1 cellular context compared by ENCODE assay signal in the genomic region with DNA sequence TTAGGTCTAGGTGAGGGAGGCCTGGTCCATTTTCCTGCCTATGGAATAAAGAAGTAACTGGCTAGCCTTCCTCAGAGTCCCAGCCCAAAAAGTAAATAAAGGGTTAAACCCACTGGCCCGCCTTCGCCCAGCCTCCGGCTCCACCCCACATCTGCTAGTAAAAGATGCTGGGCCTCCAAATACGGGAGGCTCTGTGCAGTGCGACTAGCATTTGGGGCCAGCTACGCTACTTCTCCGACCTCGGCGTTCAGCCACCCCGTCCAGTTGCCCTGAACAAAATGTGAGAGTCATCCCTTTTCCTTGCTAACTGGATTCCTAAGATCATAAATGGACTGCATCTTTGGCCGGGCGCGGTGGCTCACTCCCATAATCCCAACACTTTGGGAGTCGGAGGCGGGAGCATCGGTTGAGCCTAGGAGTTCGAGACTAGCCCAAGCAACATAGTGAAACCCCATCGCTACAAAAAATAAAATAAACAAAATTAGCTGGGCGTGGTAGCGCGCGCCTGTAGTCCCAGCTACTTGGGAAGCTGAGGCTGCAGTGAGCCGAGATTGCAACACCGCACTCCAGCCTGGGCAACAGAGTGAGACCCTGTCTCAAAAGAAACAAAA.
TF ChIP-seq lines count a peak whose summit lies in the region.

No MANE protein-coding gene starts in this region.

TF ChIP-seq in HEK293, 187 proteins besides CTCF, POLR2A, EP300 and RAD21 (continued from another document and continues in another):
- TF ChIP-seq, protein P1, sequence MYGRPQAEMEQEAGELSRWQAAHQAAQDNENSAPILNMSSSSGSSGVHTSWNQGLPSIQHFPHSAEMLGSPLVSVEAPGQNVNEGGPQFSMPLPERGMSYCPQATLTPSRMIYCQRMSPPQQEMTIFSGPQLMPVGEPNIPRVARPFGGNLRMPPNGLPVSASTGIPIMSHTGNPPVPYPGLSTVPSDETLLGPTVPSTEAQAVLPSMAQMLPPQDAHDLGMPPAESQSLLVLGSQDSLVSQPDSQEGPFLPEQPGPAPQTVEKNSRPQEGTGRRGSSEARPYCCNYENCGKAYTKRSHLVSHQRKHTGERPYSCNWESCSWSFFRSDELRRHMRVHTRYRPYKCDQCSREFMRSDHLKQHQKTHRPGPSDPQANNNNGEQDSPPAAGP (tag by site-specific recombination; IDR thresholded peaks at IDR 0.05), result peak; percentile 68
- no peak for TF ChIP-seq ZNF433 (tag by site-specific recombination; IDR thresholded peaks at IDR 0.05; ENCODE audit: low read depth)
- no peak for TF ChIP-seq ZNF426 (tag by site-specific recombination; IDR thresholded peaks at IDR 0.05)
- no peak for TF ChIP-seq ZNF416 (tag by site-specific recombination; IDR thresholded peaks at IDR 0.05)
- TF ChIP-seq, protein P2, sequence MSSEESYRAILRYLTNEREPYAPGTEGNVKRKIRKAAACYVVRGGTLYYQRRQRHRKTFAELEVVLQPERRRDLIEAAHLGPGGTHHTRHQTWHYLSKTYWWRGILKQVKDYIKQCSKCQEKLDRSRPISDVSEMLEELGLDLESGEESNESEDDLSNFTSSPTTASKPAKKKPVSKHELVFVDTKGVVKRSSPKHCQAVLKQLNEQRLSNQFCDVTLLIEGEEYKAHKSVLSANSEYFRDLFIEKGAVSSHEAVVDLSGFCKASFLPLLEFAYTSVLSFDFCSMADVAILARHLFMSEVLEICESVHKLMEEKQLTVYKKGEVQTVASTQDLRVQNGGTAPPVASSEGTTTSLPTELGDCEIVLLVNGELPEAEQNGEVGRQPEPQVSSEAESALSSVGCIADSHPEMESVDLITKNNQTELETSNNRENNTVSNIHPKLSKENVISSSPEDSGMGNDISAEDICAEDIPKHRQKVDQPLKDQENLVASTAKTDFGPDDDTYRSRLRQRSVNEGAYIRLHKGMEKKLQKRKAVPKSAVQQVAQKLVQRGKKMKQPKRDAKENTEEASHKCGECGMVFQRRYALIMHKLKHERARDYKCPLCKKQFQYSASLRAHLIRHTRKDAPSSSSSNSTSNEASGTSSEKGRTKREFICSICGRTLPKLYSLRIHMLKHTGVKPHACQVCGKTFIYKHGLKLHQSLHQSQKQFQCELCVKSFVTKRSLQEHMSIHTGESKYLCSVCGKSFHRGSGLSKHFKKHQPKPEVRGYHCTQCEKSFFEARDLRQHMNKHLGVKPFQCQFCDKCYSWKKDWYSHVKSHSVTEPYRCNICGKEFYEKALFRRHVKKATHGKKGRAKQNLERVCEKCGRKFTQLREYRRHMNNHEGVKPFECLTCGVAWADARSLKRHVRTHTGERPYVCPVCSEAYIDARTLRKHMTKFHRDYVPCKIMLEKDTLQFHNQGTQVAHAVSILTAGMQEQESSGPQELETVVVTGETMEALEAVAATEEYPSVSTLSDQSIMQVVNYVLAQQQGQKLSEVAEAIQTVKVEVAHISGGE (tag by site-specific recombination; conservative IDR thresholded peaks at IDR 0.05; ENCODE audit: low read depth), result no peak
- TF ChIP-seq, protein P3, sequence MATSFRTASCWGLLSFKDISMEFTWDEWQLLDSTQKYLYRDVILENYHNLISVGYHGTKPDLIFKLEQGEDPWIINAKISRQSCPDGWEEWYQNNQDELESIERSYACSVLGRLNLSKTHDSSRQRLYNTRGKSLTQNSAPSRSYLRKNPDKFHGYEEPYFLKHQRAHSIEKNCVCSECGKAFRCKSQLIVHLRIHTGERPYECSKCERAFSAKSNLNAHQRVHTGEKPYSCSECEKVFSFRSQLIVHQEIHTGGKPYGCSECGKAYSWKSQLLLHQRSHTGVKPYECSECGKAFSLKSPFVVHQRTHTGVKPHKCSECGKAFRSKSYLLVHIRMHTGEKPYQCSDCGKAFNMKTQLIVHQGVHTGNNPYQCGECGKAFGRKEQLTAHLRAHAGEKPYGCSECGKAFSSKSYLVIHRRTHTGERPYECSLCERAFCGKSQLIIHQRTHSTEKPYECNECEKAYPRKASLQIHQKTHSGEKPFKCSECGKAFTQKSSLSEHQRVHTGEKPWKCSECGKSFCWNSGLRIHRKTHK (tag by site-specific recombination; IDR thresholded peaks at IDR 0.05), result no peak
- TF ChIP-seq ZNF324 (tag by site-specific recombination; IDR thresholded peaks at IDR 0.05), result no peak
- peak; percentile 70 for TF ChIP-seq KLF1 (tag by site-specific recombination; IDR thresholded peaks at IDR 0.05)
- no peak for TF ChIP-seq ZNF157 (tag by site-specific recombination; IDR thresholded peaks at IDR 0.05)
- TF ChIP-seq ZNF37A (tag by site-specific recombination; IDR thresholded peaks at IDR 0.05), result no peak
- TF ChIP-seq YY2 (tag by site-specific recombination; IDR thresholded peaks at IDR 0.05), result no peak
- TF ChIP-seq ZNF561 (tag by site-specific recombination; IDR thresholded peaks at IDR 0.05; ENCODE audit: borderline replicate concordance), result no peak
- 0 out of 2 replicates have a peak, but pooled peaks have one; percentile 58 for TF ChIP-seq BCL11A (tag by site-specific recombination; IDR thresholded peaks at IDR 0.05; ENCODE audit: low read depth)
- TF ChIP-seq, protein P4, sequence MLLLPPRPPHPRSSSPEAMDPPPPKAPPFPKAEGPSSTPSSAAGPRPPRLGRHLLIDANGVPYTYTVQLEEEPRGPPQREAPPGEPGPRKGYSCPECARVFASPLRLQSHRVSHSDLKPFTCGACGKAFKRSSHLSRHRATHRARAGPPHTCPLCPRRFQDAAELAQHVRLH (tag by site-specific recombination; IDR thresholded peaks at IDR 0.05), result peak; percentile 42; the same call in 1 of the 2 replicates
- TF ChIP-seq, protein P5, sequence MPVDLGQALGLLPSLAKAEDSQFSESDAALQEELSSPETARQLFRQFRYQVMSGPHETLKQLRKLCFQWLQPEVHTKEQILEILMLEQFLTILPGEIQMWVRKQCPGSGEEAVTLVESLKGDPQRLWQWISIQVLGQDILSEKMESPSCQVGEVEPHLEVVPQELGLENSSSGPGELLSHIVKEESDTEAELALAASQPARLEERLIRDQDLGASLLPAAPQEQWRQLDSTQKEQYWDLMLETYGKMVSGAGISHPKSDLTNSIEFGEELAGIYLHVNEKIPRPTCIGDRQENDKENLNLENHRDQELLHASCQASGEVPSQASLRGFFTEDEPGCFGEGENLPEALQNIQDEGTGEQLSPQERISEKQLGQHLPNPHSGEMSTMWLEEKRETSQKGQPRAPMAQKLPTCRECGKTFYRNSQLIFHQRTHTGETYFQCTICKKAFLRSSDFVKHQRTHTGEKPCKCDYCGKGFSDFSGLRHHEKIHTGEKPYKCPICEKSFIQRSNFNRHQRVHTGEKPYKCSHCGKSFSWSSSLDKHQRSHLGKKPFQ (tag by site-specific recombination; IDR thresholded peaks at IDR 0.05), result no peak
- TF ChIP-seq ZNF292 (tag by site-specific recombination; IDR thresholded peaks at IDR 0.05; ENCODE audit: borderline replicate concordance, low read depth), result no peak
- TF ChIP-seq ZXDB (tag by site-specific recombination; IDR thresholded peaks at IDR 0.05), result no peak
- TF ChIP-seq, protein P6, sequence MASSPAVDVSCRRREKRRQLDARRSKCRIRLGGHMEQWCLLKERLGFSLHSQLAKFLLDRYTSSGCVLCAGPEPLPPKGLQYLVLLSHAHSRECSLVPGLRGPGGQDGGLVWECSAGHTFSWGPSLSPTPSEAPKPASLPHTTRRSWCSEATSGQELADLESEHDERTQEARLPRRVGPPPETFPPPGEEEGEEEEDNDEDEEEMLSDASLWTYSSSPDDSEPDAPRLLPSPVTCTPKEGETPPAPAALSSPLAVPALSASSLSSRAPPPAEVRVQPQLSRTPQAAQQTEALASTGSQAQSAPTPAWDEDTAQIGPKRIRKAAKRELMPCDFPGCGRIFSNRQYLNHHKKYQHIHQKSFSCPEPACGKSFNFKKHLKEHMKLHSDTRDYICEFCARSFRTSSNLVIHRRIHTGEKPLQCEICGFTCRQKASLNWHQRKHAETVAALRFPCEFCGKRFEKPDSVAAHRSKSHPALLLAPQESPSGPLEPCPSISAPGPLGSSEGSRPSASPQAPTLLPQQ (tag by site-specific recombination; IDR thresholded peaks at IDR 0.05), result no peak
- TF ChIP-seq, protein P7, sequence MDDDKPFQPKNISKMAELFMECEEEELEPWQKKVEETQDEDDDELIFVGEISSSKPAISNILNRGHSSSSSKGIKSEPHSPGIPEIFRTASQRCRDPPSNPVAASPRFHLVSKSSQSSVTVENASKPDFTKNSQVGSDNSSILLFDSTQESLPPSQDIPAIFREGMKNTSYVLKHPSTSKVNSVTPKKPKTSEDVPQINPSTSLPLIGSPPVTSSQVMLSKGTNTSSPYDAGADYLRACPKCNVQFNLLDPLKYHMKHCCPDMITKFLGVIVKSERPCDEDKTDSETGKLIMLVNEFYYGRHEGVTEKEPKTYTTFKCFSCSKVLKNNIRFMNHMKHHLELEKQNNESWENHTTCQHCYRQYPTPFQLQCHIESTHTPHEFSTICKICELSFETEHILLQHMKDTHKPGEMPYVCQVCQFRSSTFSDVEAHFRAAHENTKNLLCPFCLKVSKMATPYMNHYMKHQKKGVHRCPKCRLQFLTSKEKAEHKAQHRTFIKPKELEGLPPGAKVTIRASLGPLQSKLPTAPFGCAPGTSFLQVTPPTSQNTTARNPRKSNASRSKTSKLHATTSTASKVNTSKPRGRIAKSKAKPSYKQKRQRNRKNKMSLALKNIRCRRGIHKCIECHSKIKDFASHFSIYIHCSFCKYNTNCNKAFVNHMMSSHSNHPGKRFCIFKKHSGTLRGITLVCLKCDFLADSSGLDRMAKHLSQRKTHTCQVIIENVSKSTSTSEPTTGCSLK (tag by site-specific recombination; IDR thresholded peaks at IDR 0.05), result no peak
- TF ChIP-seq ZFHX2 (tag by site-specific recombination; conservative IDR thresholded peaks at IDR 0.05), result no peak
- TF ChIP-seq, protein P8, sequence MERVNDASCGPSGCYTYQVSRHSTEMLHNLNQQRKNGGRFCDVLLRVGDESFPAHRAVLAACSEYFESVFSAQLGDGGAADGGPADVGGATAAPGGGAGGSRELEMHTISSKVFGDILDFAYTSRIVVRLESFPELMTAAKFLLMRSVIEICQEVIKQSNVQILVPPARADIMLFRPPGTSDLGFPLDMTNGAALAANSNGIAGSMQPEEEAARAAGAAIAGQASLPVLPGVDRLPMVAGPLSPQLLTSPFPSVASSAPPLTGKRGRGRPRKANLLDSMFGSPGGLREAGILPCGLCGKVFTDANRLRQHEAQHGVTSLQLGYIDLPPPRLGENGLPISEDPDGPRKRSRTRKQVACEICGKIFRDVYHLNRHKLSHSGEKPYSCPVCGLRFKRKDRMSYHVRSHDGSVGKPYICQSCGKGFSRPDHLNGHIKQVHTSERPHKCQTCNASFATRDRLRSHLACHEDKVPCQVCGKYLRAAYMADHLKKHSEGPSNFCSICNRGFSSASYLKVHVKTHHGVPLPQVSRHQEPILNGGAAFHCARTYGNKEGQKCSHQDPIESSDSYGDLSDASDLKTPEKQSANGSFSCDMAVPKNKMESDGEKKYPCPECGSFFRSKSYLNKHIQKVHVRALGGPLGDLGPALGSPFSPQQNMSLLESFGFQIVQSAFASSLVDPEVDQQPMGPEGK (tag by site-specific recombination; IDR thresholded peaks at IDR 0.05), result peak; percentile 28; the same call in 1 of the 2 replicates
- no peak for TF ChIP-seq ZNF624 (tag by site-specific recombination; IDR thresholded peaks at IDR 0.05)
- TF ChIP-seq GLI4 (tag by site-specific recombination; IDR thresholded peaks at IDR 0.05), result no peak
- peak; percentile 68; the same call in 1 of the 2 replicates for TF ChIP-seq ZNF2 (tag by site-specific recombination; IDR thresholded peaks at IDR 0.05)
- TF ChIP-seq ZNF394 (tag by site-specific recombination; IDR thresholded peaks at IDR 0.05; ENCODE audit: borderline replicate concordance), result peak; percentile 64; the same call in 1 of the 2 replicates
- TF ChIP-seq, protein P9, sequence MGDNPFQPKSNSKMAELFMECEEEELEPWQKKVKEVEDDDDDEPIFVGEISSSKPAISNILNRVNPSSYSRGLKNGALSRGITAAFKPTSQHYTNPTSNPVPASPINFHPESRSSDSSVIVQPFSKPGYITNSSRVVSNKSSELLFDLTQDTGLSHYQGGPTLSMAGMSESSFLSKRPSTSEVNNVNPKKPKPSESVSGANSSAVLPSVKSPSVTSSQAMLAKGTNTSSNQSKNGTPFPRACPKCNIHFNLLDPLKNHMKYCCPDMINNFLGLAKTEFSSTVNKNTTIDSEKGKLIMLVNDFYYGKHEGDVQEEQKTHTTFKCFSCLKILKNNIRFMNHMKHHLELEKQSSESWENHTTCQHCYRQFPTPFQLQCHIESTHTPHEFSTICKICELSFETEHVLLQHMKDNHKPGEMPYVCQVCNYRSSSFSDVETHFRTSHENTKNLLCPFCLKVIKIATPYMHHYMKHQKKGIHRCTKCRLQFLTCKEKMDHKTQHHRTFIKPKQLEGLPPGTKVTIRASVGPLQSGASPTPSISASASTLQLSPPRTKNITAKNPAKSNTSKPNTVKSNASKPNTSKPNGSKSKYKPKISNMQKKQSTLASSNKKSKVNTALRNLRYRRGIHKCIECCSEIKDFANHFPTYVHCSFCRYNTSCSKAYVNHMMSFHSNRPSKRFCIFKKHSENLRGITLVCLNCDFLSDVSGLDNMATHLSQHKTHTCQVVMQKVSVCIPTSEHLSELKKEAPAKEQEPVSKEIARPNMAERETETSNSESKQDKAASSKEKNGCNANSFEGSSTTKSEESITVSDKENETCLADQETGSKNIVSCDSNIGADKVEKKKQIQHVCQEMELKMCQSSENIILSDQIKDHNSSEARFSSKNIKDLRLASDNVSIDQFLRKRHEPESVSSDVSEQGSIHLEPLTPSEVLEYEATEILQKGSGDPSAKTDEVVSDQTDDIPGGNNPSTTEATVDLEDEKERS (tag by site-specific recombination; IDR thresholded peaks at IDR 0.05), result no peak
- no peak for TF ChIP-seq WT1 (tag by site-specific recombination; IDR thresholded peaks at IDR 0.05)
- TF ChIP-seq ZNF560 (tag by site-specific recombination; IDR thresholded peaks at IDR 0.05; ENCODE audit: borderline replicate concordance), result no peak
- TF ChIP-seq PRDM1 (tag by site-specific recombination; IDR thresholded peaks at IDR 0.05), result 0 out of 2 replicates have a peak, but pooled peaks have one; percentile 22
- TF ChIP-seq, protein P10, sequence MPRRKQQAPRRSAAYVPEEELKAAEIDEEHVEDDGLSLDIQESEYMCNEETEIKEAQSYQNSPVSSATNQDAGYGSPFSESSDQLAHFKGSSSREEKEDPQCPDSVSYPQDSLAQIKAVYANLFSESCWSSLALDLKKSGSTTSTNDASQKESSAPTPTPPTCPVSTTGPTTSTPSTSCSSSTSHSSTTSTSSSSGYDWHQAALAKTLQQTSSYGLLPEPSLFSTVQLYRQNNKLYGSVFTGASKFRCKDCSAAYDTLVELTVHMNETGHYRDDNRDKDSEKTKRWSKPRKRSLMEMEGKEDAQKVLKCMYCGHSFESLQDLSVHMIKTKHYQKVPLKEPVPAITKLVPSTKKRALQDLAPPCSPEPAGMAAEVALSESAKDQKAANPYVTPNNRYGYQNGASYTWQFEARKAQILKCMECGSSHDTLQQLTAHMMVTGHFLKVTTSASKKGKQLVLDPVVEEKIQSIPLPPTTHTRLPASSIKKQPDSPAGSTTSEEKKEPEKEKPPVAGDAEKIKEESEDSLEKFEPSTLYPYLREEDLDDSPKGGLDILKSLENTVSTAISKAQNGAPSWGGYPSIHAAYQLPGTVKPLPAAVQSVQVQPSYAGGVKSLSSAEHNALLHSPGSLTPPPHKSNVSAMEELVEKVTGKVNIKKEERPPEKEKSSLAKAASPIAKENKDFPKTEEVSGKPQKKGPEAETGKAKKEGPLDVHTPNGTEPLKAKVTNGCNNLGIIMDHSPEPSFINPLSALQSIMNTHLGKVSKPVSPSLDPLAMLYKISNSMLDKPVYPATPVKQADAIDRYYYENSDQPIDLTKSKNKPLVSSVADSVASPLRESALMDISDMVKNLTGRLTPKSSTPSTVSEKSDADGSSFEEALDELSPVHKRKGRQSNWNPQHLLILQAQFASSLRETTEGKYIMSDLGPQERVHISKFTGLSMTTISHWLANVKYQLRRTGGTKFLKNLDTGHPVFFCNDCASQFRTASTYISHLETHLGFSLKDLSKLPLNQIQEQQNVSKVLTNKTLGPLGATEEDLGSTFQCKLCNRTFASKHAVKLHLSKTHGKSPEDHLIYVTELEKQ (tag by site-specific recombination; IDR thresholded peaks at IDR 0.05; ENCODE audit: borderline replicate concordance), result no peak
- no peak for TF ChIP-seq ZFP41 (tag by site-specific recombination; IDR thresholded peaks at IDR 0.05; ENCODE audit: borderline replicate concordance)
- no peak for TF ChIP-seq BCL11B (tag by site-specific recombination; IDR thresholded peaks at IDR 0.05; ENCODE audit: low read depth)
